Comparison of ENCODE assay signal across 2 cellular contexts in the genomic region with DNA sequence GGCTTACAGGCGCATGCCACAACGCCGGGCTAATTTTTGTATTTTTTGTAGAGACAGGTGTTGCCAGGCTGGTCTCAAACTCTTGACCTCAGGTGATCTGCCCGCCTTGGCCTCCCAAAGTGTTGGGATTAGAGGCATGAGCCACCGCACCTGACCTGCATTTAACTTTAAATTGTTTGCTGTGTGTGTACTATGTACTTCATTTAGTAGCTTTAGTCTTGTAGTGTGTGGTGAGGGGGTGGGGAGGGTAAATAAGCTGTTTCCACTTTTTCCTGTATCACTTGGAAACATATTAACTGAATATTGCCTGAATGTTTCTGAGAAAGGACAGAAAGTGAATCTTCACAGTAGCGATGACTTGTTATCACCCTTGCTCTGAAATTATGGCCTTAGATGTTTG.
TF ChIP-seq lines count a peak whose summit lies in the region.

No MANE protein-coding gene starts in this region.

TF ChIP-seq in WTC11, 78 proteins besides CTCF, POLR2A, EP300 and RAD21:
- TF ChIP-seq PRRX2 (CRISPR knock-in tag; IDR thresholded peaks at IDR 0.05): no peak
- TF ChIP-seq, protein P1, sequence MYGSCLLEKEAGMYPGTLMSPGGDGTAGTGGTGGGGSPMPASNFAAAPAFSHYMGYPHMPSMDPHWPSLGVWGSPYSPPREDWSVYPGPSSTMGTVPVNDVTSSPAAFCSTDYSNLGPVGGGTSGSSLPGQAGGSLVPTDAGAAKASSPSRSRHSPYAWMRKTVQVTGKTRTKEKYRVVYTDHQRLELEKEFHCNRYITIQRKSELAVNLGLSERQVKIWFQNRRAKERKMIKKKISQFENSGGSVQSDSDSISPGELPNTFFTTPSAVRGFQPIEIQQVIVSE (CRISPR knock-in tag; IDR thresholded peaks at IDR 0.05; ENCODE audit: borderline replicate concordance): no peak
- TF ChIP-seq, protein P2, sequence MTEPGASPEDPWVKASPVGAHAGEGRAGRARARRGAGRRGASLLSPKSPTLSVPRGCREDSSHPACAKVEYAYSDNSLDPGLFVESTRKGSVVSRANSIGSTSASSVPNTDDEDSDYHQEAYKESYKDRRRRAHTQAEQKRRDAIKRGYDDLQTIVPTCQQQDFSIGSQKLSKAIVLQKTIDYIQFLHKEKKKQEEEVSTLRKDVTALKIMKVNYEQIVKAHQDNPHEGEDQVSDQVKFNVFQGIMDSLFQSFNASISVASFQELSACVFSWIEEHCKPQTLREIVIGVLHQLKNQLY (CRISPR knock-in tag; IDR thresholded peaks at IDR 0.05): no peak
- TF ChIP-seq, protein P3, sequence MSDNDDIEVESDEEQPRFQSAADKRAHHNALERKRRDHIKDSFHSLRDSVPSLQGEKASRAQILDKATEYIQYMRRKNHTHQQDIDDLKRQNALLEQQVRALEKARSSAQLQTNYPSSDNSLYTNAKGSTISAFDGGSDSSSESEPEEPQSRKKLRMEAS (CRISPR knock-in tag; IDR thresholded peaks at IDR 0.05): no peak
- TF ChIP-seq ZNF232 (CRISPR knock-in tag; IDR thresholded peaks at IDR 0.05): no peak
- no peak for TF ChIP-seq TP53 (CRISPR knock-in tag; IDR thresholded peaks at IDR 0.05)
- TF ChIP-seq, protein P4, sequence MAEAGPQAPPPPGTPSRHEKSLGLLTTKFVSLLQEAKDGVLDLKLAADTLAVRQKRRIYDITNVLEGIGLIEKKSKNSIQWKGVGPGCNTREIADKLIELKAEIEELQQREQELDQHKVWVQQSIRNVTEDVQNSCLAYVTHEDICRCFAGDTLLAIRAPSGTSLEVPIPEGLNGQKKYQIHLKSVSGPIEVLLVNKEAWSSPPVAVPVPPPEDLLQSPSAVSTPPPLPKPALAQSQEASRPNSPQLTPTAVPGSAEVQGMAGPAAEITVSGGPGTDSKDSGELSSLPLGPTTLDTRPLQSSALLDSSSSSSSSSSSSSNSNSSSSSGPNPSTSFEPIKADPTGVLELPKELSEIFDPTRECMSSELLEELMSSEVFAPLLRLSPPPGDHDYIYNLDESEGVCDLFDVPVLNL (CRISPR knock-in tag; IDR thresholded peaks at IDR 0.05; ENCODE audit: borderline replicate concordance, low read depth): no peak
- no peak for TF ChIP-seq FOXJ3 (CRISPR knock-in tag; IDR thresholded peaks at IDR 0.05; ENCODE audit: borderline replicate concordance)
- no peak for TF ChIP-seq FOXP1 (CRISPR knock-in tag; IDR thresholded peaks at IDR 0.05; ENCODE audit: borderline replicate concordance)
- TF ChIP-seq MXD4 (CRISPR knock-in tag; IDR thresholded peaks at IDR 0.05; ENCODE audit: borderline replicate concordance): no peak
- TF ChIP-seq ELF4 (CRISPR knock-in tag; IDR thresholded peaks at IDR 0.05; ENCODE audit: low read depth): no peak
- TF ChIP-seq ZNF671 (CRISPR knock-in tag; IDR thresholded peaks at IDR 0.05): no peak
- no peak for TF ChIP-seq NR2C2 (CRISPR knock-in tag; IDR thresholded peaks at IDR 0.05)
- no peak for TF ChIP-seq CBFB (CRISPR knock-in tag; IDR thresholded peaks at IDR 0.05; ENCODE audit: low read depth)

TF ChIP-seq in HepG2, 621 proteins besides CTCF, POLR2A, EP300 and RAD21:
- TF ChIP-seq ZNF326 (CRISPR knock-in tag; IDR thresholded peaks at IDR 0.05; ENCODE audit: borderline replicate concordance): no peak
- TF ChIP-seq ZFP1 (CRISPR knock-in tag; IDR thresholded peaks at IDR 0.05): no peak
- peak; percentile 30; the same call in 1 of the 2 replicates for TF ChIP-seq ZNF652 (CRISPR knock-in tag; IDR thresholded peaks at IDR 0.05; ENCODE audit: borderline replicate concordance, low read depth)
- TF ChIP-seq FIP1L1 (IDR thresholded peaks at IDR 0.05; ENCODE audit: borderline replicate concordance, insufficient read depth, low read depth, low read length): no peak
- TF ChIP-seq FOXP1 (IDR thresholded peaks at IDR 0.05): no peak
- peak; percentile 37; the same call in 1 of the 2 replicates for TF ChIP-seq FOXP1 (CRISPR knock-in tag; IDR thresholded peaks at IDR 0.05)
